8 cellular contexts compared by ENCODE assay signal in the genomic region with DNA sequence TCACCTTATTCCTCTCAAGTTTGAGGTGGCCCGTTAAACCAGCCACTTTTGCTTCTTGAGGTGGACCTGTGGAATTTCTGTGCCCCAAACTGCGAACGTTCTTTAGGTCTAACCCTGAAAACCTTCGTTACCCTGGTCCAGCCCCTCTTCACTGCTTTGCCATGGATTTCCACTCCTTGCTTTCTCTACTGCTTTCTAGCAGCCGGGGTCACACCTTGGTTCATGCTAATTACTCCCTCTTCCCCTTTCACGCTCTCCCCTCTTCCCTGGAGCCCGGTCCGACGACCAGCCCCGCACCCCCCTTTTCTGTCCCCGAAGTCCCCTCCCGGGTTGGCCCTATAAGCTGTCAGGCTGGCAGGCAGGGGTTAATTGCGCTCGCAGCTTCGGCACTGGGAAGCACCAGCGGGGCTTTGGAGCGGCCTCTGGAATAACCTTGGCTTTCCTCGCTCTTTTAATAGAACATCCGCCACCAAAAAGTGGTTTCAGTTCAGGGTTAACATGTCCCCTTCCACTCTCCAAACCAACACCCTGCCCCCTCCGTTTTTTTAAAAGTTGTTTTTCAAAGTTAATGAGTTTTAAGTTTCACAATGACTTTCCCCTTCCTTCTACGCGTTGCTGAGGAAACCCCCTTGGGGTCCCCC. TPM values are rescaled to one million over a fixed set of nuclear protein-coding genes. Genes with fewer than 3 reads are reported as not detected.
DNase-seq lines count a peak whose midpoint lies in the region; ATAC-seq, FAIRE-seq and TF ChIP-seq lines count a peak whose summit lies in the region.

No MANE protein-coding gene starts in this region.

- H3K4me3 ChIP-seq in kidney (ENCODE audit: low read length in 2 of 2): peak overlapping the region; percentile 75 to 84

- DNase-seq in NOMO-1 treated with DMSO at 0.1 percent for 48 hours (lab: John Stamatoyannopoulos, UW; ENCODE audit: unreplicated experiment): peak; percentile 57
- DNase-seq in kidney: peak; percentile 92
- DNase-seq in stimulated activated CD8-positive, alpha-beta memory T cell treated with anti-CD3 and anti-CD28 coated beads, Interleukin-4, amount 100 ng/mL, for 24 hours (ENCODE audit: low read depth): peak; percentile 16
- no peak for DNase-seq in medulla oblongata (ENCODE audit: extremely low spot score)

- peaks cover 0 to 3% (median 0%) of the 10 kb centered on the region in 5 experiments for H3K9me3 Mint-ChIP-seq in brain

- no peak for TF ChIP-seq CTCF in brain (conservative IDR thresholded peaks at IDR 0.05)
- no peak for TF ChIP-seq CTCF in kidney (IDR thresholded peaks at IDR 0.05; ENCODE audit: borderline replicate concordance, extremely low read depth, insufficient read depth)

- H3K4me1 ChIP-seq in ES-I3 (ENCODE audit: insufficient read depth, low read length) (peaks cover 7% of the 10 kb centered on the region; the same call in 1 of the 2 replicates), kidney (ENCODE audit: control insufficient read depth in 1 of 2, insufficient read depth in 1 of 2, low read depth in 1 of 2, low read length in 2 of 2) (peaks cover 17% of the 10 kb centered on the region in 2 donors)

- ATAC-seq in GM19463 (IDR thresholded peaks at IDR 0.05; ENCODE audit: unreplicated experiment) (peak; percentile 25), HG03520 (IDR thresholded peaks at IDR 0.05; ENCODE audit: unreplicated experiment) (peak; percentile 31)

- peaks cover 14% of the 10 kb centered on the region for H3K36me3 Mint-ChIP-seq in brain

- peak overlapping the region; percentile 89 to 97 (median 93) for H3K4me3 Mint-ChIP-seq in brain

- H3K27ac Mint-ChIP-seq in brain: peak overlapping the region; percentile 88 to 100 (median 97)

- H3K36me3 ChIP-seq in ES-I3 (ENCODE audit: insufficient read depth, low read length): peaks cover 4% of the 10 kb centered on the region; the same call in 1 of the 2 replicates
- no peaks in the 10 kb centered on the region for H3K36me3 ChIP-seq in kidney (ENCODE audit: control insufficient read depth in 1 of 2, insufficient read depth in 2 of 2, low read length in 2 of 2)

- H3K9me3 ChIP-seq in ES-I3 (ENCODE audit: control insufficient read depth, insufficient read depth, low read length): no peaks in the 10 kb centered on the region
- no peaks in the 10 kb centered on the region for H3K9me3 ChIP-seq in kidney (ENCODE audit: control insufficient read depth in 1 of 2, low read length in 2 of 2)

- intact Hi-C loops in kidney (cut with DNase I): no loop called here

- H3K9ac ChIP-seq in ES-I3 (ENCODE audit: low read depth, low read length): peak overlapping the region; percentile 75
- peak overlapping the region; percentile 62 to 76 for H3K9ac ChIP-seq in kidney (ENCODE audit: low read length in 2 of 2)

- FAIRE-seq in kidney (lab: Jason Lieb, UNC): no peak

- H3K4me1 Mint-ChIP-seq in brain: peaks cover 54% of the 10 kb centered on the region

- H3K27ac ChIP-seq in kidney (ENCODE audit: low read depth in 2 of 2, low read length in 2 of 2): peak overlapping the region; percentile 96 to 99

- H3K27me3 Mint-ChIP-seq in brain: peaks cover 22% of the 10 kb centered on the region

RNA-seq across cellular contexts. Expression of a gene that starts 1.4 kb away (rescaled TPM):
- 5.5 TPM for polyA plus RNA-seq in brain (ENCODE audit: insufficient read depth, low read depth, low replicate concordance)
- 30.4 TPM for total RNA-seq in kidney
- 3.6 TPM for polyA plus RNA-seq in kidney (ENCODE audit: insufficient read depth, low read depth, low replicate concordance)
